In the genomic region with DNA sequence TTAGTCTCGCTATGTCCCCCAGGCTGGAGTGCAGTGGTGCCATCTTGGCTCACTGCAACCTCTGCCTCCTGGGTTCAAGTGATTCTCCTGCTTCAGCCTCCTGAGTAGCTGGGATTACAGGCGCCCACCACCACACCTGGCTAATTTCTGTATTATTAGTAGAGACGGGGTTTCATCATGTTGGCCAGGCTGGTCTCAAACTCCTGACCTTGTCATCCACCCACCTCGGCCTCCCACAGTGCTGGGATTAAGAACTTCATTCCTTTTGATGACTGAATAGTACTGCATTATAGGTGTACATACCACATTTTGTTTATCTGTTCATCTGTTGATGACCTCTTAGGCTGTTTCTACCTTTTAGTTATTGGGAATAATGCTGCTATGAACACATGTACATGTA, we compare ENCODE assay signal across 11 cellular contexts. TPM values are rescaled to one million over a fixed set of nuclear protein-coding genes. Genes with fewer than 3 reads are reported as not detected.
"Had no signal": no experiment of that assay in that cellular context is flagged by ENCODE, and none has a peak within 500 bp of the region (broad histone marks: within the 10 kb centered on the region; RNA-seq: fewer than 3 reads in every experiment).

No MANE protein-coding gene starts in this region.

RNA-seq across cellular contexts. Expression of a gene that starts 20.7 kb away (rescaled TPM):
- total RNA-seq: activated CD4-positive, alpha-beta memory T cell treated with anti-CD3 and anti-CD28 coated beads for 36 hours; activated CD4-positive, alpha-beta memory T cell treated with anti-CD3 and anti-CD28 coated beads, Interleukin-2, amount 10 ng/mL, durations not matched to agents 7 days and 5 days; activated CD4-positive, alpha-beta T cell treated with anti-CD3 and anti-CD28 coated beads, Interleukin-2, amount 10 ng/mL, durations not matched to agents 24 days and 14 days; activated CD8-positive, alpha-beta memory T cell treated with anti-CD3 and anti-CD28 coated beads for 36 hours; activated CD8-positive, alpha-beta memory T cell treated with anti-CD3 and anti-CD28 coated beads, Interleukin-2, amount 10 ng/mL, durations not matched to agents 7 days and 5 days; activated CD8-positive, alpha-beta T cell treated with anti-CD3 and anti-CD28 coated beads for 36 hours; activated CD8-positive, alpha-beta T cell treated with anti-CD3 and anti-CD28 coated beads, Interleukin-2, amount 10 ng/mL, durations not matched to agents 7 days and 5 days; T-helper 1 cell treated with Interleukin-12 subunit alpha and Interleukin-12 subunit beta and Interleukin-4 antibody, amounts not matched to agents 30 ng/mL and 1 ng/mL, for 36 hours; T-helper 17 cell; T-helper 2 cell treated with Interferon-gamma antibody and Interleukin-4, amounts not matched to agents 100 ng/mL and 5 ng/mL, for 36 hours had no signal

RNA-seq across cellular contexts. Expression of a gene that starts 41.5 kb away (rescaled TPM):
- total RNA-seq: activated B cell treated with CpG ODN at 0.5 μM for 24 hours; activated CD4-positive, alpha-beta memory T cell treated with anti-CD3 and anti-CD28 coated beads, Interleukin-2, amount 10 ng/mL, durations not matched to agents 7 days and 5 days; activated CD8-positive, alpha-beta T cell treated with anti-CD3 and anti-CD28 coated beads, Interleukin-2, amount 10 ng/mL, durations not matched to agents 7 days and 5 days had no signal
